ENCODE assay signal across 13 cellular contexts in genomic region chr6:14713008-14713452, GRCh38.
DNase-seq lines count a peak whose midpoint lies in the region; ATAC-seq, FAIRE-seq and TF ChIP-seq lines count a peak whose summit lies in the region.
"Had no signal": no experiment of that assay in that cellular context is flagged by ENCODE, and none has a peak within 500 bp of the region (broad histone marks: within the 10 kb centered on the region; RNA-seq: fewer than 3 reads in every experiment).

No MANE protein-coding gene starts in this region.

- no peak overlapping the region for H3K4me3 ChIP-seq in body of pancreas
- H3K4me3 ChIP-seq in upper lobe of right lung, result no peak overlapping the region
- no peak overlapping the region for H3K4me3 ChIP-seq in small intestine (ENCODE audit: low read depth in 1 of 2, low read length in 2 of 2)

- TF ChIP-seq CTCF in body of pancreas (IDR thresholded peaks at IDR 0.05), result no peak
- TF ChIP-seq CTCF in upper lobe of right lung (IDR thresholded peaks at IDR 0.05), result no peak

- 51 to 58% methylated on average over 7 of the region's 7 CpGs for WGBS in body of pancreas, 2 donors
- 68 to 77% (median 71%) methylated on average over 7 of the region's 7 CpGs for WGBS in small intestine, 3 donors

- FAIRE-seq in small intestine (lab: Jason Lieb, UNC), result no peak

- ATAC-seq in Right ventricle myocardium inferior (peak; percentile 91), body of pancreas (peak; percentile 75), upper lobe of right lung (peak; percentile 45)
- ATAC-seq: stimulated activated naive CD8-positive, alpha-beta T cell treated with anti-CD3 and anti-CD28 coated beads, Interleukin-15, amount 100 ng/mL, for 72 hours had no signal

- H3K27ac ChIP-seq in body of pancreas, result no peak overlapping the region
- no peak overlapping the region for H3K27ac ChIP-seq in upper lobe of right lung
- H3K27ac ChIP-seq in small intestine (ENCODE audit: low read depth in 1 of 2, low read length in 1 of 2), result peak overlapping the region in 1 of 2 donors; percentile 47
- H3K27ac ChIP-seq: parathyroid adenoma had no signal

- H3K9me3 ChIP-seq in body of pancreas, result no peaks in the 10 kb centered on the region
- no peaks in the 10 kb centered on the region for H3K9me3 ChIP-seq in upper lobe of right lung
- H3K9me3 ChIP-seq in small intestine (ENCODE audit: control insufficient read depth, low read depth), result no peaks in the 10 kb centered on the region

- no peaks in the 10 kb centered on the region for H3K4me1 ChIP-seq in body of pancreas
- H3K4me1 ChIP-seq in upper lobe of right lung, result peaks cover 7% of the 10 kb centered on the region
- H3K4me1 ChIP-seq in small intestine (ENCODE audit: control insufficient read depth in 2 of 2, insufficient read depth in 1 of 2, low read depth in 1 of 2, low read length in 1 of 2), result no peaks in the 10 kb centered on the region
- H3K4me1 ChIP-seq: parathyroid adenoma had no signal

- H3K27me3 ChIP-seq in body of pancreas, result no peaks in the 10 kb centered on the region
- no peaks in the 10 kb centered on the region for H3K27me3 ChIP-seq in upper lobe of right lung
- H3K27me3 ChIP-seq in small intestine (ENCODE audit: control insufficient read depth in 2 of 2, insufficient read depth in 2 of 2, low read length in 2 of 2), result no peaks in the 10 kb centered on the region

- DNase-seq in Right ventricle myocardium inferior (ENCODE audit: missing footprints) (no peak), cardiac septum (ENCODE audit: low spot score) (no peak), body of pancreas (peak in 3 of 4 donors; percentile 17 to 51 (median 20)), islet precursor cell (peak; percentile 94), upper lobe of right lung (no peak), SIG-M5 (lab: John Stamatoyannopoulos, UW) (no peak), small intestine (no peak), COLO668 (lab: John Stamatoyannopoulos, UW; ENCODE audit: unreplicated experiment) (no peak)
- DNase-seq: activated naive CD8-positive, alpha-beta T cell treated with anti-CD3 and anti-CD28 coated beads, Interleukin-2, amount 10 ng/mL, durations not matched to agents 7 days and 5 days; CD4-positive, CD25-positive, alpha-beta regulatory T cell; NCI-H1694; stimulated activated naive CD8-positive, alpha-beta T cell treated with anti-CD3 and anti-CD28 coated beads, Interleukin-15, amount 100 ng/mL, for 72 hours had no signal

- no peaks in the 10 kb centered on the region for H3K36me3 ChIP-seq in body of pancreas (replicated peaks in 1 of 2; ENCODE audit: insufficient read depth in 1 of 2, low read depth in 2 of 2)
- no peaks in the 10 kb centered on the region for H3K36me3 ChIP-seq in upper lobe of right lung
- no peaks in the 10 kb centered on the region for H3K36me3 ChIP-seq in small intestine (ENCODE audit: control insufficient read depth in 2 of 2, insufficient read depth in 2 of 2, low read length in 2 of 2)

- intact Hi-C loops in Right ventricle myocardium inferior (cut with DNase I), result loop anchor here (5.0 to 10.0 kb wide), 2 partner anchors 291 to 532 kb away; partner anchors contain the start of gene JARID2
- intact Hi-C loops in cardiac septum (cut with DNase I), result loop anchor here (5.0 kb wide), 1 partner anchor 76 kb away; no protein-coding TSS in a partner anchor
- intact Hi-C loops in body of pancreas (cut with DNase I), result no loop called here
- intact Hi-C loops in upper lobe of right lung (cut with DNase I), result no loop called here

- TF ChIP-seq POLR2A in body of pancreas (IDR thresholded peaks at IDR 0.05), result no peak

Comparison
In these comparisons a context has a peak if more than half of its experiments do, and no peak if none do; other contexts are left out.
1. DNase-seq: peak in body of pancreas (3 of 4) and islet precursor cell (single experiment); none in Right ventricle myocardium inferior (single experiment), cardiac septum (single experiment), upper lobe of right lung (single experiment), SIG-M5 (single experiment), small intestine (single experiment) and COLO668 (single experiment).
2. intact Hi-C loops: an anchor here in Right ventricle myocardium inferior (5.0 to 10.0 kb wide) and cardiac septum (5.0 kb wide); none called in body of pancreas and upper lobe of right lung.
3. Peak in every context shown above with its lines, with median percentiles within 50 percentile points of each other: ATAC-seq.